Comparison of ENCODE assay signal across 21 cellular contexts in genomic region chr4:180767330-180767729, GRCh38.
DNase-seq lines count a peak whose midpoint lies in the region; ATAC-seq and TF ChIP-seq lines count a peak whose summit lies in the region.
"Had no signal": no experiment of that assay in that cellular context is flagged by ENCODE, and none has a peak within 500 bp of the region (broad histone marks: within the 10 kb centered on the region; RNA-seq: fewer than 3 reads in every experiment).

No MANE protein-coding gene starts in this region.

- no peaks in the 10 kb centered on the region for H3K9me3 ChIP-seq in mammary epithelial cell (replicated peaks; ENCODE audit: insufficient read depth, low read length)
- H3K9me3 ChIP-seq: transverse colon had no signal

- no peaks in the 10 kb centered on the region for H3K27me3 ChIP-seq in mammary epithelial cell (ENCODE audit: insufficient read depth, low read length)
- H3K27me3 ChIP-seq: foreskin keratinocyte, transverse colon had no signal

- dilution Hi-C loops in mammary epithelial cell (cut with HindIII; ENCODE audit: low sequenced_read_pairs): no loop called here

- H3K4me3 Mint-ChIP-seq in neural crest cell: no peak overlapping the region
- H3K4me3 Mint-ChIP-seq: activated CD8-positive, alpha-beta T cell treated with anti-CD3 and anti-CD28 coated beads for 36 hours; activated naive CD4-positive, alpha-beta T cell treated with anti-CD3 and anti-CD28 coated beads, Interleukin-2, amount 50 U/mL, for 24 hours; B cell; T-helper 17 cell had no signal

- H3K27ac ChIP-seq in mammary epithelial cell (ENCODE audit: insufficient read depth, low read depth, low read length): no peak overlapping the region
- H3K27ac ChIP-seq: epithelial cell of prostate, foreskin keratinocyte, transverse colon had no signal

- TF ChIP-seq CTCF in mammary epithelial cell (conservative IDR thresholded peaks at IDR 0.05 in 1 of 2, IDR thresholded peaks at IDR 0.05 in 1 of 2; ENCODE audit: extremely low read depth in 1 of 2, insufficient read depth in 1 of 2, low read depth in 1 of 2, low read length in 2 of 2) (no peak), neural crest cell (conservative IDR thresholded peaks at IDR 0.05) (no peak)

- CTCF ChIA-PET in mammary epithelial cell (lab: Charles Lee; ENCODE audit: low non-redundant PET): no interaction called here

- peak overlapping the region; percentile 17 for H2AFZ ChIP-seq in mammary epithelial cell (ENCODE audit: low read depth, low read length)

- intact Hi-C loops in mammary epithelial cell (cut with micrococcal nuclease): no loop called here

- no TSS peak for BruUV-seq in mammary epithelial cell (replicated peaks; lab: Mats Ljungman, UMichigan)

- no peaks in the 10 kb centered on the region for H3K27me3 Mint-ChIP-seq in neural crest cell (ENCODE audit: low read depth)
- H3K27me3 Mint-ChIP-seq: activated CD8-positive, alpha-beta T cell treated with anti-CD3 and anti-CD28 coated beads for 36 hours; activated naive CD4-positive, alpha-beta T cell treated with anti-CD3 and anti-CD28 coated beads, Interleukin-2, amount 50 U/mL, for 24 hours; B cell; T-helper 17 cell had no signal

- no peaks in the 10 kb centered on the region for H3K36me3 ChIP-seq in mammary epithelial cell (ENCODE audit: insufficient read depth, low read length)
- H3K36me3 ChIP-seq: transverse colon had no signal

- no peak overlapping the region for H3K9ac ChIP-seq in mammary epithelial cell (ENCODE audit: insufficient read depth, low read length)

- no peak overlapping the region for H3K4me3 ChIP-seq in mammary epithelial cell (replicated peaks in 1 of 3; ENCODE audit: insufficient read depth in 1 of 3, low read depth in 2 of 3, low read length in 3 of 3)
- H3K4me3 ChIP-seq: transverse colon had no signal

- no peaks in the 10 kb centered on the region for H3K79me2 ChIP-seq in mammary epithelial cell (ENCODE audit: insufficient read depth, low read length)

- H3K9me3 Mint-ChIP-seq in neural crest cell: no peaks in the 10 kb centered on the region
- H3K9me3 Mint-ChIP-seq: activated CD8-positive, alpha-beta T cell treated with anti-CD3 and anti-CD28 coated beads for 36 hours; activated naive CD4-positive, alpha-beta T cell treated with anti-CD3 and anti-CD28 coated beads, Interleukin-2, amount 50 U/mL, for 24 hours had no signal

- peak overlapping the region; percentile 23 for H3K27ac Mint-ChIP-seq in neural crest cell (ENCODE audit: unreplicated experiment)
- H3K27ac Mint-ChIP-seq: activated CD8-positive, alpha-beta T cell treated with anti-CD3 and anti-CD28 coated beads for 36 hours; activated naive CD4-positive, alpha-beta T cell treated with anti-CD3 and anti-CD28 coated beads, Interleukin-2, amount 50 U/mL, for 24 hours; B cell; T-helper 17 cell had no signal

- no peak overlapping the region for H3K4me2 ChIP-seq in mammary epithelial cell (ENCODE audit: insufficient read depth, low read depth, low read length)

- ATAC-seq in HG03469 (IDR thresholded peaks at IDR 0.05; ENCODE audit: unreplicated experiment): no peak
- ATAC-seq: activated CD8-positive, alpha-beta T cell treated with anti-CD3 and anti-CD28 coated beads for 36 hours; foreskin keratinocyte; left lobe of liver; sciatic nerve; T-helper 17 cell had no signal

- H3K36me3 Mint-ChIP-seq in neural crest cell (ENCODE audit: low read depth): no peaks in the 10 kb centered on the region
- H3K36me3 Mint-ChIP-seq: activated naive CD4-positive, alpha-beta T cell treated with anti-CD3 and anti-CD28 coated beads, Interleukin-2, amount 50 U/mL, for 24 hours had no signal

- peaks cover 17% of the 10 kb centered on the region for H3K4me1 Mint-ChIP-seq in neural crest cell
- H3K4me1 Mint-ChIP-seq: activated naive CD4-positive, alpha-beta T cell treated with anti-CD3 and anti-CD28 coated beads, Interleukin-2, amount 50 U/mL, for 24 hours; B cell; T-helper 17 cell had no signal

- H3K4me1 ChIP-seq in mammary epithelial cell (ENCODE audit: insufficient read depth, low read length): no peaks in the 10 kb centered on the region
- H3K4me1 ChIP-seq: foreskin keratinocyte, transverse colon had no signal

- H4K20me1 ChIP-seq in mammary epithelial cell (ENCODE audit: insufficient read depth, low read length): no peaks in the 10 kb centered on the region

- in situ Hi-C loops in mammary epithelial cell (cut with MboI; ENCODE audit: low sequenced_read_pairs in 2 of 2): no loop called here

- 0% methylated on average over 3 of the region's 3 CpGs for WGBS in mammary epithelial cell (ENCODE audit: low coverage, missing lambda C conversion rate)

- DNase-seq in NCI-H1417 (lab: John Stamatoyannopoulos, UW): peak; percentile 9 to 50 (median 29)
- DNase-seq in NCI-H1417 treated with DMSO at 0.1 percent for 48 hours (lab: John Stamatoyannopoulos, UW): no peak
- DNase-seq in NCI-H526 (lab: John Stamatoyannopoulos, UW): peak; percentile 54 to 67
- no peak for DNase-seq in mammary epithelial cell
- no peak for DNase-seq in neural crest cell (ENCODE audit: low read depth, low spot score)
- no peak for DNase-seq in activated CD4-positive, alpha-beta T cell treated with anti-CD3 and anti-CD28 coated beads for 48 hours
- no peak for DNase-seq in D341Med (ENCODE audit: low spot score)
- DNase-seq: 8988T; activated CD8-positive, alpha-beta T cell treated with anti-CD3 and anti-CD28 coated beads for 36 hours; activated T-cell treated with anti-CD3 and anti-CD28 coated beads, Interleukin-2, amount 50 U/mL, for 48 hours; foreskin keratinocyte; KG1; stimulated activated naive CD4-positive, alpha-beta T cell treated with Interleukin-2 at 50 U/mL for 16 hours; T-helper 17 cell; transverse colon had no signal

Comparison
In these comparisons a context has a peak if more than half of its experiments do, and no peak if none do; other contexts are left out.
1. DNase-seq: peak in NCI-H1417 (3 of 3) and NCI-H526 (2 of 2); none in NCI-H1417 treated with DMSO at 0.1 percent for 48 hours (single experiment), mammary epithelial cell (single experiment), neural crest cell (single experiment), activated CD4-positive, alpha-beta T cell treated with anti-CD3 and anti-CD28 coated beads for 48 hours (single experiment) and D341Med (single experiment).